11 cellular contexts compared by ENCODE assay signal in genomic region chr1:89310976-89311375, GRCh38. TPM values are rescaled to one million over a fixed set of nuclear protein-coding genes. Genes with fewer than 3 reads are reported as not detected.
DNase-seq lines count a peak whose midpoint lies in the region; ATAC-seq and TF ChIP-seq lines count a peak whose summit lies in the region.
"Had no signal": no experiment of that assay in that cellular context is flagged by ENCODE, and none has a peak within 500 bp of the region (broad histone marks: within the 10 kb centered on the region; RNA-seq: fewer than 3 reads in every experiment).

No MANE protein-coding gene starts in this region.

- intact Hi-C loops in breast epithelium (cut with DNase I; ENCODE audit: low total_unique reads) = no loop called here

- no peaks in the 10 kb centered on the region for H3K79me2 ChIP-seq in smooth muscle cell (ENCODE audit: low read depth)

- H3F3A ChIP-seq in smooth muscle cell (ENCODE audit: low read depth) = no peaks in the 10 kb centered on the region

- H3K27me3 ChIP-seq in breast epithelium = no peaks in the 10 kb centered on the region
- no peaks in the 10 kb centered on the region for H3K27me3 ChIP-seq in smooth muscle cell (ENCODE audit: low read depth)

- peak; percentile 7 for ATAC-seq in HG03135 (IDR thresholded peaks at IDR 0.05; ENCODE audit: unreplicated experiment)
- no peak for ATAC-seq in GM21515 (IDR thresholded peaks at IDR 0.05; ENCODE audit: unreplicated experiment)
- no peak for ATAC-seq in HG02970 (IDR thresholded peaks at IDR 0.05; ENCODE audit: low FRiP score, unreplicated experiment)

- TF ChIP-seq POLR2A in breast epithelium (IDR thresholded peaks at IDR 0.05) = no peak

- peak overlapping the region; percentile 72 for H3K4me3 Mint-ChIP-seq in T-helper 1 cell treated with Interleukin-12 subunit alpha and Interleukin-12 subunit beta and Interleukin-4 antibody, amounts not matched to agents 30 μg/mL and 1 μg/mL, for 36 hours

- H3K27me3 Mint-ChIP-seq in T-helper 1 cell treated with Interleukin-12 subunit alpha and Interleukin-12 subunit beta and Interleukin-4 antibody, amounts not matched to agents 30 μg/mL and 1 μg/mL, for 36 hours (ENCODE audit: low read depth) = no peaks in the 10 kb centered on the region

- peak overlapping the region; percentile 97 for H3K27ac Mint-ChIP-seq in T-helper 1 cell treated with Interleukin-12 subunit alpha and Interleukin-12 subunit beta and Interleukin-4 antibody, amounts not matched to agents 30 μg/mL and 1 μg/mL, for 36 hours

- TF ChIP-seq CTCF in breast epithelium (IDR thresholded peaks at IDR 0.05) (no peak), smooth muscle cell (IDR thresholded peaks at IDR 0.05; ENCODE audit: borderline replicate concordance, insufficient read depth, poor library complexity, severe bottlenecking) (no peak)

- H3K4me2 ChIP-seq in smooth muscle cell = no peak overlapping the region

- H3K36me3 ChIP-seq in breast epithelium (no peaks in the 10 kb centered on the region), smooth muscle cell (ENCODE audit: low read depth) (no peaks in the 10 kb centered on the region)

- peaks cover 51% of the 10 kb centered on the region for H3K4me1 Mint-ChIP-seq in T-helper 1 cell treated with Interleukin-12 subunit alpha and Interleukin-12 subunit beta and Interleukin-4 antibody, amounts not matched to agents 30 μg/mL and 1 μg/mL, for 36 hours (ENCODE audit: low read depth)

- peak overlapping the region; percentile 56 for H2AFZ ChIP-seq in smooth muscle cell (ENCODE audit: low read depth)

- peaks cover 33% of the 10 kb centered on the region for H3K36me3 Mint-ChIP-seq in T-helper 1 cell treated with Interleukin-12 subunit alpha and Interleukin-12 subunit beta and Interleukin-4 antibody, amounts not matched to agents 30 μg/mL and 1 μg/mL, for 36 hours (ENCODE audit: low read depth)

- H3K27ac ChIP-seq in breast epithelium (peak overlapping the region; percentile 64 to 77), smooth muscle cell (ENCODE audit: low read depth) (no peak overlapping the region)

- no peak overlapping the region for H3K9ac ChIP-seq in smooth muscle cell (ENCODE audit: low read depth)

- peaks cover 4 to 11% of the 10 kb centered on the region in 2 donors for H3K9me3 ChIP-seq in breast epithelium
- H3K9me3 ChIP-seq in smooth muscle cell (replicated peaks; ENCODE audit: low read depth) = no peaks in the 10 kb centered on the region

- H3K4me1 ChIP-seq in breast epithelium = peaks cover 0 to 6% of the 10 kb centered on the region in 2 donors
- no peaks in the 10 kb centered on the region for H3K4me1 ChIP-seq in smooth muscle cell (ENCODE audit: low read depth)

- DNase-seq in T-helper 1 cell (no peak), breast epithelium (ENCODE audit: low spot score in 2 of 2) (no peak), smooth muscle cell (lab: John Stamatoyannopoulos, UW; ENCODE audit: unreplicated experiment) (no peak), NCI-H226 (no peak)
- DNase-seq: activated CD4-positive, alpha-beta T cell treated with anti-CD3 and anti-CD28 coated beads for 48 hours had no signal

- H3K4me3 ChIP-seq in breast epithelium (peak overlapping the region in 1 of 3 donors; percentile 32), smooth muscle cell (no peak overlapping the region)

- H3K9me3 Mint-ChIP-seq in T-helper 1 cell treated with Interleukin-12 subunit alpha and Interleukin-12 subunit beta and Interleukin-4 antibody, amounts not matched to agents 30 μg/mL and 1 μg/mL, for 36 hours = peaks cover 35% of the 10 kb centered on the region

- H4K20me1 ChIP-seq in smooth muscle cell (ENCODE audit: low read depth) = no peaks in the 10 kb centered on the region

RNA-seq across cellular contexts. Expression of gene GBP5, which starts 38.3 kb away (rescaled TPM):
- 1 to 10 TPM; 1.8 to 3.1 (median 2.6) TPM for total RNA-seq in breast epithelium
- total RNA-seq in smooth muscle cell = not detected in 2 replicates
- polyA plus RNA-seq in smooth muscle cell = not detected in 2 replicates
- total RNA-seq: OCI-LY7 had no signal

RNA-seq across cellular contexts. Expression of gene GBP6, which starts 52.9 kb away (rescaled TPM):
- total RNA-seq in breast epithelium (under 1 TPM in 1 of 3 donors, not detected in 2; 0.44 TPM), smooth muscle cell (not detected in 2 replicates)
- polyA plus RNA-seq in smooth muscle cell = not detected in 2 replicates
- total RNA-seq: LHCN-M2, OCI-LY7 had no signal
